ENCODE assay signal across 23 cellular contexts in the genomic region with DNA sequence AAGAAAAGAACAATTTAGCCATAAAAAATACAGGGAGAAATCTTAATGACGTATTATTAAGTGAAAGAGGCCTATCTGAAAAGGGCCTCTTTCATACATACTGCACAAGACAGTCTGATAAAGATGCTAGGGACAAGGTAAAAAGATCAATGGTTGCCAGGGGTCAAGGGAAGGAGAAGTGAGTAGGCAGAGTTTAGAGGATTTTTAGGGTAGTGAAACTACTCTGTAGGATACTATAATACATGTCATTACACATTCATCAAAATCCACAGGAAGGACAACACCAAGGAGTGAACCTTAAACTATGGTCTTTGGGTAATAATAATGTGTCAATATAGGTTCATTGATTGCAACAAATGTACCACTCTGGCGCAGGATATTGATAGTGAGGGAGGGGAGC.
A peak's percentile ranks its signal among the peaks of the same experiment; 100 is the strongest.
DNase-seq lines count a peak whose midpoint lies in the region; ATAC-seq and TF ChIP-seq lines count a peak whose summit lies in the region.
"Had no signal": no experiment of that assay in that cellular context is flagged by ENCODE, and none has a peak within 500 bp of the region (broad histone marks: within the 10 kb centered on the region; RNA-seq: fewer than 3 reads in every experiment).

No MANE protein-coding gene starts in this region.

- TF ChIP-seq CTCF in glutamatergic neuron (IDR thresholded peaks at IDR 0.05; ENCODE audit: partially characterized antibody, unreplicated experiment), result no peak

- DNase-seq in NCI-H2081 (lab: John Stamatoyannopoulos, UW), result no peak
- no peak for DNase-seq in cerebellar nuclear complex (lab: John Stamatoyannopoulos, UW)
- DNase-seq in glutamatergic neuron, result no peak
- DNase-seq: activated CD4-positive, alpha-beta memory T cell treated with anti-CD3 and anti-CD28 coated beads for 36 hours; activated naive CD8-positive, alpha-beta T cell treated with anti-CD3 and anti-CD28 coated beads for 36 hours; activated T-cell treated with anti-CD3 and anti-CD28 coated beads, Interleukin-2, amount 50 U/mL, for 4 hours; cortex of kidney; foreskin fibroblast; GDM1; KG1; kidney glomerular epithelial cell; NCI-H1417; NCI-H2171; spleen; tibial artery; WERI-Rb-1 had no signal

- no peak overlapping the region for H3K4me3 Mint-ChIP-seq in stimulated activated memory B cell treated with anti-CD40 and anti-IgM and Interleukin-4, amounts not matched to agents 10 μg/mL and 1 μg/mL and 100 μg/mL, for 72 hours
- no peak overlapping the region for H3K4me3 Mint-ChIP-seq in glutamatergic neuron (ENCODE audit: unreplicated experiment)
- H3K4me3 Mint-ChIP-seq: activated CD4-positive, alpha-beta memory T cell treated with anti-CD3 and anti-CD28 coated beads for 36 hours; activated naive CD8-positive, alpha-beta T cell treated with anti-CD3 and anti-CD28 coated beads for 36 hours; activated T-cell treated with anti-CD3 and anti-CD28 coated beads, Interleukin-2, amount 50 U/mL, for 4 hours; B cell; brain; GM23338 had no signal

- no peaks in the 10 kb centered on the region for H3K9me3 Mint-ChIP-seq in stimulated activated memory B cell treated with anti-CD40 and anti-IgM and Interleukin-4, amounts not matched to agents 10 μg/mL and 1 μg/mL and 100 μg/mL, for 72 hours
- no peaks in the 10 kb centered on the region for H3K9me3 Mint-ChIP-seq in glutamatergic neuron (ENCODE audit: unreplicated experiment)
- H3K9me3 Mint-ChIP-seq: activated CD4-positive, alpha-beta memory T cell treated with anti-CD3 and anti-CD28 coated beads for 36 hours; activated T-cell treated with anti-CD3 and anti-CD28 coated beads, Interleukin-2, amount 50 U/mL, for 4 hours; GM23338 had no signal

- H3K36me3 Mint-ChIP-seq in stimulated activated memory B cell treated with anti-CD40 and anti-IgM and Interleukin-4, amounts not matched to agents 10 μg/mL and 1 μg/mL and 100 μg/mL, for 72 hours, result peaks cover 6% of the 10 kb centered on the region
- no peaks in the 10 kb centered on the region for H3K36me3 Mint-ChIP-seq in glutamatergic neuron (ENCODE audit: unreplicated experiment)
- H3K36me3 Mint-ChIP-seq: activated CD4-positive, alpha-beta memory T cell treated with anti-CD3 and anti-CD28 coated beads for 36 hours; brain had no signal

- peaks cover 20% of the 10 kb centered on the region for H3K4me1 Mint-ChIP-seq in stimulated activated memory B cell treated with anti-CD40 and anti-IgM and Interleukin-4, amounts not matched to agents 10 μg/mL and 1 μg/mL and 100 μg/mL, for 72 hours
- no peaks in the 10 kb centered on the region for H3K4me1 Mint-ChIP-seq in glutamatergic neuron (ENCODE audit: low read depth, unreplicated experiment)
- H3K4me1 Mint-ChIP-seq: activated naive CD8-positive, alpha-beta T cell treated with anti-CD3 and anti-CD28 coated beads for 36 hours; brain; GM23338 had no signal

- no peaks in the 10 kb centered on the region for H3K27me3 Mint-ChIP-seq in stimulated activated memory B cell treated with anti-CD40 and anti-IgM and Interleukin-4, amounts not matched to agents 10 μg/mL and 1 μg/mL and 100 μg/mL, for 72 hours
- no peaks in the 10 kb centered on the region for H3K27me3 Mint-ChIP-seq in glutamatergic neuron (ENCODE audit: unreplicated experiment)
- H3K27me3 Mint-ChIP-seq: activated CD4-positive, alpha-beta memory T cell treated with anti-CD3 and anti-CD28 coated beads for 36 hours; activated naive CD8-positive, alpha-beta T cell treated with anti-CD3 and anti-CD28 coated beads for 36 hours; B cell; brain had no signal

- ATAC-seq in GM18909 (IDR thresholded peaks at IDR 0.05; ENCODE audit: poor library complexity, unreplicated experiment) (peak; percentile 86), HG02759 (IDR thresholded peaks at IDR 0.05; ENCODE audit: unreplicated experiment) (peak; percentile 69), HG03565 (IDR thresholded peaks at IDR 0.05; ENCODE audit: unreplicated experiment) (peak; percentile 59)
- peak; percentile 36 for ATAC-seq in stimulated activated memory B cell treated with anti-CD40 and anti-IgM and Interleukin-4, amounts not matched to agents 10 μg/mL and 1 μg/mL and 100 μg/mL, for 72 hours
- ATAC-seq: activated T-cell treated with anti-CD3 and anti-CD28 coated beads, Interleukin-2, amount 50 U/mL, for 4 hours; GM23338 had no signal

- H3K27ac Mint-ChIP-seq in stimulated activated memory B cell treated with anti-CD40 and anti-IgM and Interleukin-4, amounts not matched to agents 10 μg/mL and 1 μg/mL and 100 μg/mL, for 72 hours, result no peak overlapping the region
- H3K27ac Mint-ChIP-seq in glutamatergic neuron (ENCODE audit: unreplicated experiment), result no peak overlapping the region
- H3K27ac Mint-ChIP-seq: activated CD4-positive, alpha-beta memory T cell treated with anti-CD3 and anti-CD28 coated beads for 36 hours; activated naive CD8-positive, alpha-beta T cell treated with anti-CD3 and anti-CD28 coated beads for 36 hours; B cell; GM23338 had no signal

Comparison
In these comparisons a context has a peak if more than half of its experiments do, and no peak if none do; other contexts are left out.
1. ATAC-seq: peak in every context shown above with its lines; median percentile 86 in GM18909; 69 in HG02759; 59 in HG03565; 36 in stimulated activated memory B cell treated with anti-CD40 and anti-IgM and Interleukin-4, amounts not matched to agents 10 μg/mL and 1 μg/mL and 100 μg/mL, for 72 hours.